Comparison of ENCODE assay signal across 16 cellular contexts in genomic region chr7:36944843-36945242, GRCh38.
A peak's percentile ranks its signal among the peaks of the same experiment; 100 is the strongest.
DNase-seq lines count a peak whose midpoint lies in the region; ATAC-seq and TF ChIP-seq lines count a peak whose summit lies in the region.
"Had no signal": no experiment of that assay in that cellular context is flagged by ENCODE, and none has a peak within 500 bp of the region (broad histone marks: within the 10 kb centered on the region; RNA-seq: fewer than 3 reads in every experiment).

No MANE protein-coding gene starts in this region.

- H3K4me1 ChIP-seq in body of pancreas, result peaks cover 70% of the 10 kb centered on the region
- H3K4me1 ChIP-seq in mucosa of rectum (ENCODE audit: control insufficient read depth in 2 of 2, insufficient read depth in 2 of 2, low read length in 2 of 2), result peaks cover 4 to 5% of the 10 kb centered on the region in 2 donors

- H3K4me3 ChIP-seq in body of pancreas (no peak overlapping the region), mucosa of rectum (ENCODE audit: low read length in 2 of 2) (no peak overlapping the region)

- H3K4me1 Mint-ChIP-seq in activated T-helper 17 cell treated with anti-CD3 and anti-CD28 coated beads, Interleukin-2, amount 50 U/mL, for 72 hours, result peaks cover 11% of the 10 kb centered on the region

- 0 out of 2 replicates have a peak overlapping the region, but pooled peaks have one; percentile 80 for H3K27ac ChIP-seq in 22Rv1
- H3K27ac ChIP-seq in body of pancreas, result peak overlapping the region; percentile 78 to 93 (median 88)
- peak overlapping the region; percentile 7 to 35 for H3K27ac ChIP-seq in mucosa of rectum (ENCODE audit: low read depth in 2 of 2, low read length in 2 of 2)
- H3K27ac ChIP-seq: KMS-11 had no signal

- H3K9ac ChIP-seq in mucosa of rectum (ENCODE audit: low read depth in 1 of 2, low read length in 2 of 2), result no peak overlapping the region
- H3K9ac ChIP-seq: KMS-11, SK-N-SH had no signal

- peaks cover 39% of the 10 kb centered on the region for H3K9me3 Mint-ChIP-seq in activated T-helper 17 cell treated with anti-CD3 and anti-CD28 coated beads, Interleukin-2, amount 50 U/mL, for 72 hours

- H3K4me3 Mint-ChIP-seq in activated T-helper 17 cell treated with anti-CD3 and anti-CD28 coated beads, Interleukin-2, amount 50 U/mL, for 72 hours, result no peak overlapping the region
- H3K4me3 Mint-ChIP-seq: H9 had no signal

- H3K36me3 ChIP-seq in body of pancreas (replicated peaks in 1 of 2; ENCODE audit: insufficient read depth in 1 of 2, low read depth in 2 of 2), result no peaks in the 10 kb centered on the region
- no peaks in the 10 kb centered on the region for H3K36me3 ChIP-seq in mucosa of rectum (ENCODE audit: control insufficient read depth in 2 of 2, insufficient read depth in 2 of 2, low read length in 2 of 2)

- H3K27ac Mint-ChIP-seq in activated T-helper 17 cell treated with anti-CD3 and anti-CD28 coated beads, Interleukin-2, amount 50 U/mL, for 72 hours, result no peak overlapping the region
- H3K27ac Mint-ChIP-seq: H9 had no signal

- H3K9me3 ChIP-seq in body of pancreas (no peaks in the 10 kb centered on the region), mucosa of rectum (ENCODE audit: control insufficient read depth in 2 of 2, low read length in 2 of 2) (no peaks in the 10 kb centered on the region)
- H3K9me3 ChIP-seq: SK-N-SH had no signal

- H3K27me3 Mint-ChIP-seq in activated T-helper 17 cell treated with anti-CD3 and anti-CD28 coated beads, Interleukin-2, amount 50 U/mL, for 72 hours, result no peaks in the 10 kb centered on the region

- 62 to 66% methylated on average over 5 of the region's 5 CpGs for WGBS in body of pancreas, 2 donors

- H3K27me3 ChIP-seq in body of pancreas (no peaks in the 10 kb centered on the region), mucosa of rectum (ENCODE audit: control insufficient read depth in 2 of 2, insufficient read depth in 2 of 2, low read length in 2 of 2) (no peaks in the 10 kb centered on the region)

- intact Hi-C loops in body of pancreas (cut with DNase I), result no loop called here

- no peak for TF ChIP-seq POLR2A in body of pancreas (IDR thresholded peaks at IDR 0.05)

- H3K36me3 Mint-ChIP-seq in activated T-helper 17 cell treated with anti-CD3 and anti-CD28 coated beads, Interleukin-2, amount 50 U/mL, for 72 hours (ENCODE audit: low read depth), result peaks cover 79% of the 10 kb centered on the region

- DNase-seq in NCI-H69 (lab: John Stamatoyannopoulos, UW) (peak; percentile 83), body of pancreas (peak in 2 of 4 donors; percentile 38), GM19238 (ENCODE audit: insufficient read length, low spot score) (no peak), epidermal melanocyte (ENCODE audit: insufficient read length, low spot score) (no peak)
- DNase-seq: C1 segment of cervical spinal cord; H9; MV-4-11; NCI-H1694 treated with DMSO at 0.1 percent for 48 hours; NCI-H2227 treated with DMSO at 0.1 percent for 48 hours; NK-92 treated with Interleukin-12 subunit alpha and Interleukin-12 subunit beta, amount 100 ng/mL, for 24 hours; OCI-M1 had no signal

- TF ChIP-seq CTCF in 22Rv1 (IDR thresholded peaks at IDR 0.05), result no peak
- TF ChIP-seq CTCF in body of pancreas (IDR thresholded peaks at IDR 0.05), result no peak

- ATAC-seq in body of pancreas, result no peak
- no peak for ATAC-seq in activated T-helper 17 cell treated with anti-CD3 and anti-CD28 coated beads, Interleukin-2, amount 50 U/mL, for 72 hours (replicated peaks)

Comparison
In these comparisons a context has a peak if more than half of its experiments do, and no peak if none do; other contexts are left out.
1. H3K27ac ChIP-seq: peak in every context shown above with its lines; median percentile 88 in body of pancreas; 80 in 22Rv1; 21 in mucosa of rectum.